8 cellular contexts compared by ENCODE assay signal in the genomic region with DNA sequence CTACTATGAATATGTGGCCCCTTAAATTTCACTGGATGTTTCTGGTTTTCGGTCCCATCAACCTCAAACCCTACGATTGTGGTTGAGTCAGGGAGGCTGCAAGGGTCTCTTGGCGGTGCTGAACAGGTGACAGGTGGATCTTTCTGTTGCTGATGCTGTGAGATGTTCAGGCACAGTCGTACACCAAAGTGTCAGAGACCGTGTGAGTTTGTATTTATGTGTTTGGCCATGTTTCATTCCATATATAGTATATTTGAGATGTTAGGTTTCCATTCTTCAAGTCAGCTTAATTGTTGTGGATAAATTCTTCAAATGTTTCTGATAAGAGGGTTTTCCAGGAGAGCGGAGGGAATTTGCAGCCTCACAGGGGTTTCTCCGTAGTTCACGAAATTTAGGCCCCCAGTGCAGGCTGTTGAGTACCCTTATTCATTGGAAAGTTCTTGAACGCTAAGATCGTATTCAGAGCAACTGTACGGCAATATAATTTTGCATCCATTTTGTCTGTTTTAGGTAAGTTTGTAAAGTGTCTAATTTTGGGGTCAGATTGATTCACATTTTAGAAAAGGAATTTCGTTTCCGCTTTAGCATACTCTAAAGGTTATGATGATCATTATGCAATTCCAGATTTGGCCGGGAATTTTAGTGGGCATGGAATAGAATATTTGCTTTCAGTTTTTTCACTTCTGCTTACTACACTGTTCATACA. TPM values are rescaled to one million over a fixed set of nuclear protein-coding genes. Genes with fewer than 3 reads are reported as not detected.
DNase-seq lines count a peak whose midpoint lies in the region; ATAC-seq lines count a peak whose summit lies in the region.

No MANE protein-coding gene starts in this region.

- peak overlapping the region; percentile 91 to 98 (median 94) for H3K4me3 Mint-ChIP-seq in CD4-positive, CD25-positive, alpha-beta regulatory T cell
- H3K4me3 Mint-ChIP-seq in activated T-helper 17 cell treated with anti-CD3 and anti-CD28 coated beads, Interleukin-2, amount 50 U/mL, for 72 hours: peak overlapping the region; percentile 92

- peak overlapping the region; percentile 96 for H3K4me3 ChIP-seq in CD4-positive, CD25-positive, alpha-beta regulatory T cell (ENCODE audit: low read depth, low read length)
- peak overlapping the region; percentile 69 for H3K4me3 ChIP-seq in Jurkat, Clone E6-1 (ENCODE audit: low read length)
- peak overlapping the region; percentile 62 for H3K4me3 ChIP-seq in iPS-15b (ENCODE audit: low read depth, low read length)
- peak overlapping the region; percentile 97 for H3K4me3 ChIP-seq in skeletal muscle satellite cell (ENCODE audit: low read length)

- no peaks in the 10 kb centered on the region for H3K36me3 Mint-ChIP-seq in CD4-positive, CD25-positive, alpha-beta regulatory T cell
- peaks cover 56% of the 10 kb centered on the region for H3K36me3 Mint-ChIP-seq in activated T-helper 17 cell treated with anti-CD3 and anti-CD28 coated beads, Interleukin-2, amount 50 U/mL, for 72 hours (ENCODE audit: low read depth)

- H3K36me3 ChIP-seq in CD4-positive, CD25-positive, alpha-beta regulatory T cell (ENCODE audit: control insufficient read depth, insufficient read depth, low read length): no peaks in the 10 kb centered on the region
- H3K36me3 ChIP-seq in iPS-15b (ENCODE audit: control insufficient read depth, insufficient read depth, low read length) (no peaks in the 10 kb centered on the region), skeletal muscle satellite cell (ENCODE audit: insufficient read depth, low read length) (no peaks in the 10 kb centered on the region)

- peaks cover 24 to 49% (median 30%) of the 10 kb centered on the region in 4 donors for H3K4me1 Mint-ChIP-seq in CD4-positive, CD25-positive, alpha-beta regulatory T cell
- H3K4me1 Mint-ChIP-seq in activated T-helper 17 cell treated with anti-CD3 and anti-CD28 coated beads, Interleukin-2, amount 50 U/mL, for 72 hours: peaks cover 20% of the 10 kb centered on the region

- peak in 2 of 3 donors; percentile 56 to 88 for DNase-seq in CD4-positive, CD25-positive, alpha-beta regulatory T cell
- DNase-seq in Jurkat, Clone E6-1 (ENCODE audit: low read depth, low spot score): peak; percentile 39

- peak overlapping the region; percentile 38 for H3K9ac ChIP-seq in iPS-15b (ENCODE audit: low read depth, low read length)
- H3K9ac ChIP-seq in skeletal muscle satellite cell (ENCODE audit: low read depth, low read length): peak overlapping the region; percentile 85

- H3K27me3 ChIP-seq in CD4-positive, CD25-positive, alpha-beta regulatory T cell (ENCODE audit: control insufficient read depth, insufficient read depth, low read length): no peaks in the 10 kb centered on the region
- H3K27me3 ChIP-seq in iPS-15b (ENCODE audit: control insufficient read depth, insufficient read depth, low read length): no peaks in the 10 kb centered on the region
- H3K27me3 ChIP-seq in skeletal muscle satellite cell (ENCODE audit: control insufficient read depth, insufficient read depth, low read length): no peaks in the 10 kb centered on the region

- peaks cover 0 to 3% (median 0%) of the 10 kb centered on the region in 7 donors for H3K9me3 Mint-ChIP-seq in CD4-positive, CD25-positive, alpha-beta regulatory T cell
- H3K9me3 Mint-ChIP-seq in activated T-helper 17 cell treated with anti-CD3 and anti-CD28 coated beads, Interleukin-2, amount 50 U/mL, for 72 hours: peaks cover 4% of the 10 kb centered on the region

- H3K4me2 ChIP-seq in skeletal muscle satellite cell (ENCODE audit: low read length): peak overlapping the region; percentile 96

- peak overlapping the region; percentile 94 for H3K27ac ChIP-seq in CD4-positive, CD25-positive, alpha-beta regulatory T cell (ENCODE audit: insufficient read depth, low read length, poor library complexity, severe bottlenecking)

- ATAC-seq in CD4-positive, CD25-positive, alpha-beta regulatory T cell (ENCODE audit: low read depth in 2 of 2): peak; percentile 18 to 22
- ATAC-seq in GM18511 (IDR thresholded peaks at IDR 0.05; ENCODE audit: unreplicated experiment) (peak; percentile 19), HG02840 (IDR thresholded peaks at IDR 0.05; ENCODE audit: low FRiP score, unreplicated experiment) (no peak), HG03280 (IDR thresholded peaks at IDR 0.05; ENCODE audit: unreplicated experiment) (no peak)
- peak; percentile 50 for ATAC-seq in activated T-helper 17 cell treated with anti-CD3 and anti-CD28 coated beads, Interleukin-2, amount 50 U/mL, for 72 hours (replicated peaks)

- H3K27ac Mint-ChIP-seq in CD4-positive, CD25-positive, alpha-beta regulatory T cell: peak overlapping the region; percentile 86 to 95 (median 93)
- peak overlapping the region; percentile 98 for H3K27ac Mint-ChIP-seq in activated T-helper 17 cell treated with anti-CD3 and anti-CD28 coated beads, Interleukin-2, amount 50 U/mL, for 72 hours

- no peaks in the 10 kb centered on the region for H3K9me3 ChIP-seq in CD4-positive, CD25-positive, alpha-beta regulatory T cell (ENCODE audit: control insufficient read depth in 2 of 2, low read length in 2 of 2)
- H3K9me3 ChIP-seq in iPS-15b (ENCODE audit: control insufficient read depth, insufficient read depth, low read length): no peaks in the 10 kb centered on the region
- no peaks in the 10 kb centered on the region for H3K9me3 ChIP-seq in skeletal muscle satellite cell (replicated peaks; ENCODE audit: low read length)

- H3K27me3 Mint-ChIP-seq in CD4-positive, CD25-positive, alpha-beta regulatory T cell: no peaks in the 10 kb centered on the region
- H3K27me3 Mint-ChIP-seq in activated T-helper 17 cell treated with anti-CD3 and anti-CD28 coated beads, Interleukin-2, amount 50 U/mL, for 72 hours: no peaks in the 10 kb centered on the region

- peaks cover 61% of the 10 kb centered on the region for H3K4me1 ChIP-seq in CD4-positive, CD25-positive, alpha-beta regulatory T cell (ENCODE audit: control insufficient read depth, insufficient read depth, low read length, poor library complexity, severe bottlenecking)
- peaks cover 11% of the 10 kb centered on the region for H3K4me1 ChIP-seq in iPS-15b (ENCODE audit: control insufficient read depth, insufficient read depth, low read length)
- peaks cover 25% of the 10 kb centered on the region for H3K4me1 ChIP-seq in skeletal muscle satellite cell (ENCODE audit: control insufficient read depth, insufficient read depth, low read length)

RNA-seq across cellular contexts. Expression of gene TAB2, which starts 1.2 kb away (rescaled TPM):
- 180 TPM for total RNA-seq in CD4-positive, CD25-positive, alpha-beta regulatory T cell
- 10 to 100 TPM; 21.6 to 26.8 (median 22.0) TPM for polyA plus RNA-seq in CD4-positive, CD25-positive, alpha-beta regulatory T cell
- 24.0 TPM for polyA plus RNA-seq in Jurkat, Clone E6-1 (2012; ENCODE audit: insufficient read depth, insufficient read length)
- total RNA-seq in activated T-helper 17 cell treated with anti-CD3 and anti-CD28 coated beads, Interleukin-2, amount 50 U/mL, for 72 hours: 100 to 1,000 TPM; 164 to 185 TPM
- total RNA-seq in skeletal muscle satellite cell (2012; rRNA removed): 12.9 and 14.2 TPM in 2 replicates

Comparison
In these comparisons a context has a peak if more than half of its experiments do, and no peak if none do; other contexts are left out.
1. ATAC-seq: peak in CD4-positive, CD25-positive, alpha-beta regulatory T cell (2 of 2), GM18511 (single experiment) and activated T-helper 17 cell treated with anti-CD3 and anti-CD28 coated beads, Interleukin-2, amount 50 U/mL, for 72 hours (single experiment); none in HG02840 (single experiment) and HG03280 (single experiment).
2. Peak in every context shown above with its lines, with median percentiles within 50 percentile points of each other: H3K4me3 ChIP-seq.